In the genomic region with DNA sequence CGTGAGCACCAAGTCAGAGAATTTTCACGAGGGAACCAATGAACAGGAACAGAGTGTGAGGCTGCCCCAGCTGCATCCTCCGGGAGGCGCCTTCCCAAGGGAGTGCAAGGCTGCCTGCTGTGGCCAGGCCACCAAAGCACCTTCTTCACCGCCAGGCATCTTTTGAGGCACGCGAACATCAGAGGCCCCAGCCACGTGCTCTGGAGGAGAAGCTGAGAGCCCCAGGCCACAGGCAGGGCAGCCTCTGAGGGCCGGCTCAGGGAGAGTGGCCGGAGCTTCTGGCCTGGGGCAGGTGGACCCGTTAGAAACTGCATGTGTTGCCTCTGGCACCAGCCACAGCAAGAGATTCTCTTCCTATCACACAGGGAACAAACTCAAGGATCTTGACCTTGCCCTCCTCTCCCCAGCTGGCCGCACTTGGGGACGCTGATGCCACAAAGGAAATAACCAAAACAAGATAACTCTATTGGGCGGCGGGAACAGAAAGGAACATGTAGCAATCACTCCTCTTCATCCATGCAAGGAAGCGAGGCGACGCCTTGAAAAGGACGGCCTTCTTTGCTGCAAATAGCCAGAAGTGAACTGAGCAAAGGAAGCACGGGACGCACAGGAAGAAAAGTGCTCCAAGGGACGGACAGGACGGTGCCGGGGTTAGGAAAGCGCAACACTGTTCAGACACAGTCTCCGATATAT, we compare ENCODE assay signal across 17 cellular contexts. TPM values are rescaled to one million over a fixed set of nuclear protein-coding genes. Genes with fewer than 3 reads are reported as not detected.
DNase-seq lines count a peak whose midpoint lies in the region; ATAC-seq and TF ChIP-seq lines count a peak whose summit lies in the region.
"Had no signal": no experiment of that assay in that cellular context is flagged by ENCODE, and none has a peak within 500 bp of the region (broad histone marks: within the 10 kb centered on the region; RNA-seq: fewer than 3 reads in every experiment).

No MANE protein-coding gene starts in this region.

- H3K27me3 Mint-ChIP-seq in WTC11 (ENCODE audit: low read depth) = no peaks in the 10 kb centered on the region
- H3K27me3 Mint-ChIP-seq: central memory CD8-positive, alpha-beta T cell had no signal

- H3K36me3 ChIP-seq in left lung = peaks cover 0 to 25% of the 10 kb centered on the region in 2 donors
- peaks cover 0 to 29% of the 10 kb centered on the region in 2 donors for H3K36me3 ChIP-seq in vagina

- DNase-seq in right cardiac atrium (peak in 2 of 3 donors; percentile 53 to 62), left ventricle myocardium superior (no peak), WTC11 (ENCODE audit: low spot score) (no peak), left lung (peak; percentile 29 to 69), vagina (ENCODE audit: extremely low spot score in 2 of 2) (no peak), SHP77 (lab: John Stamatoyannopoulos, UW) (no peak)
- no peak for DNase-seq in activated CD8-positive, alpha-beta memory T cell treated with anti-CD3 and anti-CD28 coated beads, Interleukin-2, amount 50 U/mL, for 4 hours
- DNase-seq: activated CD8-positive, alpha-beta memory T cell treated with anti-CD3 and anti-CD28 coated beads, Interleukin-2, amount 10 ng/mL, durations not matched to agents 7 days and 5 days; COR-L47; naive thymus-derived CD4-positive, alpha-beta T cell; NCI-H2029 treated with DMSO at 0.1 percent for 48 hours had no signal

- no peaks in the 10 kb centered on the region for H3K9me3 Mint-ChIP-seq in WTC11
- H3K9me3 Mint-ChIP-seq: activated naive CD4-positive, alpha-beta T cell treated with anti-CD3 and anti-CD28 coated beads, Interleukin-2, amount 50 U/mL, for 72 hours; central memory CD8-positive, alpha-beta T cell had no signal

- H3K27ac Mint-ChIP-seq in WTC11 = peak overlapping the region; percentile 88
- H3K27ac Mint-ChIP-seq: activated CD8-positive, alpha-beta memory T cell treated with anti-CD3 and anti-CD28 coated beads, Interleukin-2, amount 10 ng/mL, durations not matched to agents 7 days and 5 days; naive thymus-derived CD4-positive, alpha-beta T cell had no signal

- H3K27me3 ChIP-seq in right cardiac atrium (ENCODE audit: control insufficient read depth, insufficient read depth) (no peaks in the 10 kb centered on the region), left lung (no peaks in the 10 kb centered on the region), vagina (no peaks in the 10 kb centered on the region)
- H3K27me3 ChIP-seq: thyroid gland had no signal

- TF ChIP-seq CTCF in WTC11 (IDR thresholded peaks at IDR 0.05) (no peak), left lung (IDR thresholded peaks at IDR 0.05) (no peak), vagina (IDR thresholded peaks at IDR 0.05) (no peak)

- H3K36me3 Mint-ChIP-seq in WTC11 = no peaks in the 10 kb centered on the region; the same call in 1 of the 2 replicates
- H3K36me3 Mint-ChIP-seq: activated CD8-positive, alpha-beta memory T cell treated with anti-CD3 and anti-CD28 coated beads, Interleukin-2, amount 10 ng/mL, durations not matched to agents 7 days and 5 days; activated naive CD4-positive, alpha-beta T cell treated with anti-CD3 and anti-CD28 coated beads, Interleukin-2, amount 50 U/mL, for 72 hours had no signal

- H3K4me3 ChIP-seq in right cardiac atrium (ENCODE audit: low read length) (no peak overlapping the region), left lung (no peak overlapping the region), vagina (no peak overlapping the region)
- H3K4me3 ChIP-seq: thyroid gland had no signal

- H3K9me3 ChIP-seq in right cardiac atrium (ENCODE audit: control insufficient read depth, low read length) = no peaks in the 10 kb centered on the region
- no peaks in the 10 kb centered on the region for H3K9me3 ChIP-seq in left lung
- no peaks in the 10 kb centered on the region for H3K9me3 ChIP-seq in vagina
- H3K9me3 ChIP-seq: thyroid gland had no signal

- 52% methylated on average over 26 of the region's 26 CpGs for WGBS in right cardiac atrium

- peaks cover 2% of the 10 kb centered on the region; the same call in 1 of the 2 replicates for H3K4me1 Mint-ChIP-seq in WTC11

- POLR2A ChIA-PET in WTC11 (lab: Charles Lee) = no interaction called here

- H3K4me1 ChIP-seq in right cardiac atrium (ENCODE audit: control insufficient read depth, insufficient read depth, low read length) = peaks cover 13% of the 10 kb centered on the region
- peaks cover 7 to 15% of the 10 kb centered on the region in 2 donors for H3K4me1 ChIP-seq in left lung
- H3K4me1 ChIP-seq in vagina = peaks cover 78% of the 10 kb centered on the region

- H3K4me3 Mint-ChIP-seq in WTC11 = no peak overlapping the region
- H3K4me3 Mint-ChIP-seq: activated CD8-positive, alpha-beta memory T cell treated with anti-CD3 and anti-CD28 coated beads, Interleukin-2, amount 10 ng/mL, durations not matched to agents 7 days and 5 days; central memory CD8-positive, alpha-beta T cell had no signal

- ATAC-seq in right cardiac atrium (peak in 1 of 2 donors; percentile 55), left ventricle myocardium superior (no peak), WTC11 (peak; percentile 56), left lung (no peak), GM21447 (IDR thresholded peaks at IDR 0.05; ENCODE audit: unreplicated experiment) (no peak)
- ATAC-seq: activated CD8-positive, alpha-beta memory T cell treated with anti-CD3 and anti-CD28 coated beads, Interleukin-2, amount 10 ng/mL, durations not matched to agents 7 days and 5 days; activated naive CD4-positive, alpha-beta T cell treated with anti-CD3 and anti-CD28 coated beads, Interleukin-2, amount 50 U/mL, for 72 hours; naive thymus-derived CD4-positive, alpha-beta T cell; Panc1 had no signal

- intact Hi-C loops in right cardiac atrium (cut with DNase I) (no loop called here), left ventricle myocardium superior (cut with micrococcal nuclease) (no loop called here), left lung (cut with DNase I) (no loop called here), vagina (cut with DNase I) (no loop called here)

- no peak overlapping the region for H3K27ac ChIP-seq in right cardiac atrium (ENCODE audit: low read length)
- peak overlapping the region in 1 of 2 donors; percentile 55 for H3K27ac ChIP-seq in left lung
- H3K27ac ChIP-seq in vagina = peak overlapping the region; percentile 1
- H3K27ac ChIP-seq: epithelial cell of prostate, thyroid gland had no signal

- TF ChIP-seq POLR2A in vagina (IDR thresholded peaks at IDR 0.05) = no peak

- CTCF ChIA-PET in WTC11 (lab: Charles Lee) = interaction anchor here (1.0 to 1.1 kb wide), 2 partner anchors 10 to 11 kb away, joined by 3 to 5 read pairs; no protein-coding TSS in a partner anchor

TF ChIP-seq in WTC11, 78 proteins besides CTCF, POLR2A, EP300 and RAD21:
- TF ChIP-seq, protein P1, sequence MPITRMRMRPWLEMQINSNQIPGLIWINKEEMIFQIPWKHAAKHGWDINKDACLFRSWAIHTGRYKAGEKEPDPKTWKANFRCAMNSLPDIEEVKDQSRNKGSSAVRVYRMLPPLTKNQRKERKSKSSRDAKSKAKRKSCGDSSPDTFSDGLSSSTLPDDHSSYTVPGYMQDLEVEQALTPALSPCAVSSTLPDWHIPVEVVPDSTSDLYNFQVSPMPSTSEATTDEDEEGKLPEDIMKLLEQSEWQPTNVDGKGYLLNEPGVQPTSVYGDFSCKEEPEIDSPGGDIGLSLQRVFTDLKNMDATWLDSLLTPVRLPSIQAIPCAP (CRISPR knock-in tag; IDR thresholded peaks at IDR 0.05) = no peak
- TF ChIP-seq ZNF317 (CRISPR knock-in tag; IDR thresholded peaks at IDR 0.05; ENCODE audit: borderline replicate concordance, low read depth) (no peak), PRRX2 (CRISPR knock-in tag; IDR thresholded peaks at IDR 0.05) (no peak), ZNF671 (CRISPR knock-in tag; IDR thresholded peaks at IDR 0.05) (no peak), IRF2 (CRISPR knock-in tag; IDR thresholded peaks at IDR 0.05; ENCODE audit: borderline replicate concordance, low read depth) (no peak), GRHL2 (CRISPR knock-in tag; IDR thresholded peaks at IDR 0.05; ENCODE audit: insufficient replicate concordance, severe bottlenecking) (no peak), NR1H2 (CRISPR knock-in tag; IDR thresholded peaks at IDR 0.05) (no peak), ELF4 (CRISPR knock-in tag; IDR thresholded peaks at IDR 0.05; ENCODE audit: low read depth) (no peak), NFYB (CRISPR knock-in tag; conservative IDR thresholded peaks at IDR 0.05; ENCODE audit: low read depth) (no peak), FOXJ3 (CRISPR knock-in tag; IDR thresholded peaks at IDR 0.05; ENCODE audit: borderline replicate concordance) (no peak)
TF ChIP-seq in WTC11: peak in this region for 0.

RNA-seq across cellular contexts. Expression of a gene that starts 19.9 kb away (rescaled TPM):
- total RNA-seq in right cardiac atrium = 100 to 1,000 TPM; 197 to 213 (median 202) TPM
- 273 TPM for polyA plus RNA-seq in right cardiac atrium
- 210 TPM for total RNA-seq in left ventricle myocardium superior
- total RNA-seq in WTC11 (2021) = 29.4 to 33.7 TPM (median 33.7 TPM) in 3 replicates
- total RNA-seq in left lung = 100 to 1,000 TPM in 1 of 2 donors, 10 to 100 TPM in 1; 79.9 to 169 TPM
- 215 TPM for total RNA-seq in vagina

Comparison
In these comparisons a context has a peak if more than half of its experiments do, and no peak if none do; other contexts are left out.
1. DNase-seq: peak in right cardiac atrium (2 of 3) and left lung (2 of 2); none in left ventricle myocardium superior (single experiment), WTC11 (single experiment), vagina (0 of 2), SHP77 (0 of 2) and activated CD8-positive, alpha-beta memory T cell treated with anti-CD3 and anti-CD28 coated beads, Interleukin-2, amount 50 U/mL, for 4 hours (single experiment).